ENCODE assay signal across 23 cellular contexts in the genomic region with DNA sequence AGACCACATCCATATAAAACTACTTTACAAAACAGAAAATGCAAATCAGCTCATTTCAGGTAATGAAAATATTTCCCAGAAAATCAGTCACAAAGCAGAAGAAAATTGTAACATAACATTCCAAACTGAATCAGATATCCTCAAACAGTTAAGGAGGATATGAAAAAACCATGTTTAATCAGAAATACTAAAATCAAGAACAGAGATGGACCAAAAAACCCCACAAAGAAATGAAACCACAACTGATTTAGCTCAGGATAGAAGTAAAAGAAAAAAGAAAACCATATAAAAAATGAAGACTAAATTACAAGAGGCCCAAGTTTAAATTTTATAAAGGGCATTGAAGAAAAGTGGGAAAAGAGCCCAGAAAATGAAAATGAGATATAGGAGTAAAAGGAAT.
"Had no signal": no experiment of that assay in that cellular context is flagged by ENCODE, and none has a peak within 500 bp of the region (broad histone marks: within the 10 kb centered on the region; RNA-seq: fewer than 3 reads in every experiment).

No MANE protein-coding gene starts in this region.

- H3K4me1 ChIP-seq: ascending aorta, colonic mucosa, esophagus squamous epithelium, gastroesophageal sphincter, SJSA1, upper lobe of right lung had no signal

- H3K4me3 Mint-ChIP-seq: endodermal cell, neural progenitor cell, WTC11 had no signal

- H3K27me3 ChIP-seq: ascending aorta, brain microvascular endothelial cell, colonic mucosa, dorsolateral prefrontal cortex, esophagus squamous epithelium, gastroesophageal sphincter, heart left ventricle, neural progenitor cell, SJSA1, upper lobe of right lung had no signal

- H3K27ac ChIP-seq: ascending aorta, brain microvascular endothelial cell, colonic mucosa, dorsolateral prefrontal cortex, esophagus squamous epithelium, gastroesophageal sphincter, heart left ventricle, neural progenitor cell, SJSA1, upper lobe of right lung had no signal

- DNase-seq: activated CD4-positive, alpha-beta T cell treated with anti-CD3 and anti-CD28 coated beads, Interleukin-2, amount 50 U/mL, for 48 hours; brain microvascular endothelial cell; central memory CD4-positive, alpha-beta T cell; colonic mucosa; dorsolateral prefrontal cortex; endodermal cell; esophagus squamous epithelium; heart left ventricle; left cardiac atrium; mesendoderm; mucosa of descending colon; posterior cingulate gyrus; small intestine; stimulated activated CD4-positive, alpha-beta T cell treated with anti-CD3 and anti-CD28 coated beads, Interleukin-2, amount 100 ng/mL, for 24 hours; stimulated activated naive CD4-positive, alpha-beta T cell; T-helper 9 cell; upper lobe of right lung had no signal

- ATAC-seq: gastroesophageal sphincter, heart left ventricle, left cardiac atrium, mucosa of descending colon, sciatic nerve, upper lobe of right lung, WTC11 had no signal

- H3K9me3 Mint-ChIP-seq: endodermal cell, neural progenitor cell, WTC11 had no signal

- H3K4me3 ChIP-seq: ascending aorta, colonic mucosa, dorsolateral prefrontal cortex, esophagus squamous epithelium, gastroesophageal sphincter, heart left ventricle, mucosa of descending colon, neural progenitor cell, SJSA1, upper lobe of right lung had no signal

- H3K4me1 Mint-ChIP-seq: WTC11 had no signal

- H3K9me3 ChIP-seq: ascending aorta, colonic mucosa, esophagus squamous epithelium, gastroesophageal sphincter, heart left ventricle, mucosa of descending colon, SJSA1, upper lobe of right lung had no signal

- H3K27ac Mint-ChIP-seq: endodermal cell, neural progenitor cell, WTC11 had no signal
